ENCODE assay signal across 16 cellular contexts in the genomic region with DNA sequence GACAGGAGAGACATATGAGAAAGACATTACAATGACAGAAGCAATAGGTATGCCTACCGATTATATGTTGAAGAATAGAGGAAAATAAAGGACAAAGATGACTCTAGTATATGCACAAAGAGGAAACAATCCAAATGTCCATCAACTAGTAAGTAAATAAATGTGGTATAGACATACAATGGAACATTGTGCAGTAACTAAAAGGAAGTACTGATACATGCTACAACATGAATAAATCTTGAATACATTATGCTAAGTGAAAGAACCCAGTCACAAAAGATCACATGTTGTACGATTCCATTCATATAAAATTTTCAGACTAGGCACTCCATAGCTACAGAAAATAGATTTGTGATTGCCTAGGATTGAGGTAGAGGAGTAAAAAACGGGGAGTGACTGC. TPM values are rescaled to one million over a fixed set of nuclear protein-coding genes. Genes with fewer than 3 reads are reported as not detected.
DNase-seq lines count a peak whose midpoint lies in the region; ATAC-seq and TF ChIP-seq lines count a peak whose summit lies in the region.
"Had no signal": no experiment of that assay in that cellular context is flagged by ENCODE, and none has a peak within 500 bp of the region (broad histone marks: within the 10 kb centered on the region; RNA-seq: fewer than 3 reads in every experiment).

No MANE protein-coding gene starts in this region.

- intact Hi-C loops in upper lobe of right lung (cut with DNase I) = no loop called here

- DNase-seq in DMS153 treated with DMSO at 0.1 percent for 48 hours (lab: John Stamatoyannopoulos, UW; ENCODE audit: unreplicated experiment) = peak; percentile 44
- DNase-seq in NCI-H146 treated with DMSO at 0.1 percent for 48 hours (lab: John Stamatoyannopoulos, UW; ENCODE audit: unreplicated experiment) = peak; percentile 35
- DNase-seq in SK-MEL-5 (ENCODE audit: low read depth, low spot score) = peak; percentile 54
- DNase-seq in foreskin melanocyte = peak; percentile 77
- DNase-seq in DMS79 (lab: John Stamatoyannopoulos, UW) = no peak
- no peak for DNase-seq in upper lobe of right lung
- no peak for DNase-seq in T-helper 2 cell
- DNase-seq: Calu3; CD4-positive, alpha-beta memory T cell; H7; KG1; NCI-H1048; NCI-H524 had no signal

- no peak overlapping the region for H3K27ac ChIP-seq in upper lobe of right lung
- H3K27ac ChIP-seq: BLaER1 had no signal

- peaks cover 5% of the 10 kb centered on the region for H3K4me1 ChIP-seq in upper lobe of right lung
- H3K4me1 ChIP-seq: BLaER1 had no signal

- no peak for ATAC-seq in GM21723 (IDR thresholded peaks at IDR 0.05; ENCODE audit: unreplicated experiment)
- ATAC-seq in upper lobe of right lung = no peak
- ATAC-seq: Panc1 had no signal

- in situ Hi-C loops in SK-MEL-5 (cut with HindIII; ENCODE audit: low pct_unique_long_range_greater_than_20kb, low sequenced_read_pairs) = no loop called here

- H3K36me3 ChIP-seq in upper lobe of right lung = no peaks in the 10 kb centered on the region
- H3K36me3 ChIP-seq: BLaER1 had no signal

- no peaks in the 10 kb centered on the region for H3K9me3 ChIP-seq in upper lobe of right lung
- H3K9me3 ChIP-seq: BLaER1 had no signal

- H3K27me3 ChIP-seq in upper lobe of right lung = no peaks in the 10 kb centered on the region
- H3K27me3 ChIP-seq: BLaER1 had no signal

- no peak overlapping the region for H3K4me3 ChIP-seq in upper lobe of right lung
- H3K4me3 ChIP-seq: BLaER1 had no signal

- no peak for TF ChIP-seq CTCF in upper lobe of right lung (IDR thresholded peaks at IDR 0.05)

RNA-seq across cellular contexts. Expression of a gene that starts 28.5 kb away (rescaled TPM):
- 3.1 and 3.6 TPM in 2 replicates for total RNA-seq in SK-MEL-5 (2014; rRNA removed; shearing (Covaris generic))
- 2.8 and 3.5 TPM in 2 replicates for polyA plus RNA-seq in SK-MEL-5 (2015; cell fraction: cytosol; rRNA removed)
- 15.7 and 21.6 TPM in 2 replicates for polyA plus RNA-seq in SK-MEL-5 (2015; cell fraction: nucleus; rRNA removed)
- total RNA-seq in upper lobe of right lung = 15.2 TPM

Comparison
In these comparisons a context has a peak if more than half of its experiments do, and no peak if none do; other contexts are left out.
1. DNase-seq: peak in DMS153 treated with DMSO at 0.1 percent for 48 hours (single experiment), NCI-H146 treated with DMSO at 0.1 percent for 48 hours (single experiment), SK-MEL-5 (single experiment) and foreskin melanocyte (single experiment); none in DMS79 (single experiment), upper lobe of right lung (single experiment) and T-helper 2 cell (0 of 5).